8 cellular contexts compared by ENCODE assay signal in the genomic region with DNA sequence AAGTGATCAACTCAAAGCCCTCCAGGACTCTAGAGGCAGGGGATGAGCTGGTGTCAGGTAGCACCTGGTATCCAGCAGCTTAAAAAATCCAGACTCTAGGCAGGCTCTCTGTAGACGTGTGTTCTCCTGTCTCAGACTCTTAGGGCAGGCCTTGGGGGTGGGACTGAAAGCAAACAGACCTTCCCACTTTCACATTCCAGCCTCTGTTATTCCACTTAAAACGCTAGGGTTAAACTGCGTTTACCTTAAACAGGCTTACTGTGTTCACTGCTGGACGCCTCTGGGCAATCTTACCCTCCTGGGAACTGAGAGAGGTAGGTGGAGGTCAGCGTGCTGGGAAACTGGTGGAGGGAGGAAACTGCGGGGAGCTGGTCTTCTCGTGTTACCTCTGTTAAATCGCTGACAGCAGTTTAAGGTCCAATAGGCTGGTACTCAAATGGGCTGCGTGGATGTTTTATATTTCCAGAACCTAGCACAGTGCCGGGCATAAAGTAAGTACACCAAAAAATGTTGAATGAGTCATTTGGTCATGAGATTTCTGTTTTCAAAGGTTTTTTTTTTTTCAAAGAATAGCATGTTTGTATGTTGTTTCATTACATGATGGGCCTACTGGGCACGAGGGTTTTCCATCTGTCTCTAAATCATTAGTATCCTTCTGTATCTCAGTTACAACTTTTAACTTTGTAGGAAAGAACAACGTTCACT.
DNase-seq lines count a peak whose midpoint lies in the region; ATAC-seq lines count a peak whose summit lies in the region.

A gene (plus strand): TSS at position 248 of the 705 bp plus-strand sequence. CDS start 7,561 bp downstream, outside the sequence.

- H3K27ac ChIP-seq in subcutaneous abdominal adipose tissue (ENCODE audit: low read depth, low read length) = no peak within 1 kb of the TSS

- H3K36me3 ChIP-seq in iPS-15b (ENCODE audit: control insufficient read depth, insufficient read depth, low read length) (no peaks in the 10 kb centered on the region), subcutaneous abdominal adipose tissue (ENCODE audit: control insufficient read depth in 5 of 5, insufficient read depth in 5 of 5, low read length in 5 of 5) (no peaks in the 10 kb centered on the region)

- H3K9ac ChIP-seq in iPS-15b (ENCODE audit: low read depth, low read length) = no peak within 1 kb of the TSS
- peak within 1 kb of the TSS in 2 of 5 donors; percentile 51 to 63 for H3K9ac ChIP-seq in subcutaneous abdominal adipose tissue (ENCODE audit: low read length in 5 of 5)

- H3K4me3 ChIP-seq in iPS-15b (ENCODE audit: low read depth, low read length) (peak within 1 kb of the TSS; percentile 18), subcutaneous abdominal adipose tissue (ENCODE audit: low read depth in 1 of 5, low read length in 5 of 5) (peak within 1 kb of the TSS in 3 of 5 donors; percentile 41 to 51 (median 46))

- ATAC-seq in GM19023 (IDR thresholded peaks at IDR 0.05; ENCODE audit: unreplicated experiment) (peak; percentile 63), HG03460 (IDR thresholded peaks at IDR 0.05; ENCODE audit: unreplicated experiment) (peak; percentile 51), GM19035 (IDR thresholded peaks at IDR 0.05; ENCODE audit: unreplicated experiment) (no peak)

- H3K27me3 ChIP-seq in iPS-15b (ENCODE audit: control insufficient read depth, insufficient read depth, low read length) (no peaks in the 10 kb centered on the region), subcutaneous abdominal adipose tissue (ENCODE audit: control insufficient read depth in 5 of 5, insufficient read depth in 4 of 5, low read length in 5 of 5) (no peaks in the 10 kb centered on the region)

- peak; percentile 41 for DNase-seq in amniotic epithelial cell (ENCODE audit: low read depth)
- no peak for DNase-seq in SW480 (ENCODE audit: low spot score)
- DNase-seq in AG08396 (ENCODE audit: low spot score) = no peak

- H3K9me3 ChIP-seq in iPS-15b (ENCODE audit: control insufficient read depth, insufficient read depth, low read length) (no peaks in the 10 kb centered on the region), subcutaneous abdominal adipose tissue (ENCODE audit: control insufficient read depth in 5 of 5, low read length in 5 of 5) (no peaks in the 10 kb centered on the region)

- peaks cover 30% of the 10 kb centered on the region for H3K4me1 ChIP-seq in iPS-15b (ENCODE audit: control insufficient read depth, insufficient read depth, low read length)
- H3K4me1 ChIP-seq in subcutaneous abdominal adipose tissue (ENCODE audit: control insufficient read depth in 5 of 5, insufficient read depth in 5 of 5, low read length in 5 of 5) = peaks cover 0 to 20% (median 8%) of the 10 kb centered on the region in 5 donors
